ENCODE assay signal across 32 cellular contexts in the genomic region with DNA sequence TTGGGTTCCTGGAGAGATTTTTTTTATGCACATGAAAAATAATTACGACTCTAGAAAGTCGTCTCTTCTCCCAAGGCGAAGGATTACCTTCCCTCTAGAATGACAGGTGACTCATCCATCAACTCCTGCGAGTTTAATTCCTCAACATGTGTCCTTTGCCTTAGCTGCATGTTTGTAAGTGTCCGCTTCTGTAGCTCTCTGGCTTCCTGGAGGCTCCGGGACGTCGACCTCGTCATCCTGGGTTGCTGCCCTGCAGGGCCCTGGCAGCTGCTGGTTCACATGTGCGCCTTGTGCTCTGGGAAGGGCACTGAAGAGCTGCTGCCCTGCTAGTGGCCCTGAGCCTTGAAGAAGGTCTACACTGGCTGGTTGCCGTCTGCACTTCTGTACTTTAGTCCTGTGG.
A peak's percentile ranks its signal among the peaks of the same experiment; 100 is the strongest.
DNase-seq lines count a peak whose midpoint lies in the region; ATAC-seq and TF ChIP-seq lines count a peak whose summit lies in the region.
"Had no signal": no experiment of that assay in that cellular context is flagged by ENCODE, and none has a peak within 500 bp of the region (broad histone marks: within the 10 kb centered on the region; RNA-seq: fewer than 3 reads in every experiment).

No MANE protein-coding gene starts in this region.

- peaks cover 31% of the 10 kb centered on the region for H3K36me3 Mint-ChIP-seq in activated CD4-positive, alpha-beta T cell treated with anti-CD3 and anti-CD28 coated beads, Interleukin-2, amount 10 ng/mL, durations not matched to agents 24 days and 14 days (ENCODE audit: low read depth)
- peaks cover 4% of the 10 kb centered on the region for H3K36me3 Mint-ChIP-seq in T-helper 17 cell (ENCODE audit: low read depth)

- no peak overlapping the region for H3K4me3 Mint-ChIP-seq in activated CD4-positive, alpha-beta T cell treated with anti-CD3 and anti-CD28 coated beads, Interleukin-2, amount 10 ng/mL, durations not matched to agents 24 days and 14 days
- H3K4me3 Mint-ChIP-seq in T-helper 17 cell, result no peak overlapping the region
- H3K4me3 Mint-ChIP-seq: naive B cell; stimulated activated memory B cell treated with anti-CD40 and anti-IgM and Interleukin-4, amounts not matched to agents 10 μg/mL and 1 μg/mL and 100 μg/mL, for 72 hours had no signal

- no peak overlapping the region for H3K27ac Mint-ChIP-seq in activated CD4-positive, alpha-beta T cell treated with anti-CD3 and anti-CD28 coated beads, Interleukin-2, amount 10 ng/mL, durations not matched to agents 24 days and 14 days
- peak overlapping the region; percentile 74 for H3K27ac Mint-ChIP-seq in T-helper 17 cell
- H3K27ac Mint-ChIP-seq: stimulated activated memory B cell treated with anti-CD40 and anti-IgM and Interleukin-4, amounts not matched to agents 10 μg/mL and 1 μg/mL and 100 μg/mL, for 72 hours had no signal

- no peak overlapping the region for H3K27ac ChIP-seq in psoas muscle
- H3K27ac ChIP-seq: 22Rv1, GM23248, skin epidermis, upper lobe of left lung had no signal

- no peak for TF ChIP-seq CTCF in psoas muscle (IDR thresholded peaks at IDR 0.05)

- H3K27me3 ChIP-seq in psoas muscle (ENCODE audit: insufficient read depth in 3 of 3, low read length in 2 of 3), result no peaks in the 10 kb centered on the region
- H3K27me3 ChIP-seq: MG63, upper lobe of left lung had no signal

- peaks cover 5 to 61% of the 10 kb centered on the region in 2 donors for H3K36me3 ChIP-seq in psoas muscle (ENCODE audit: insufficient read depth in 1 of 2, low read depth in 1 of 2)

- no peaks in the 10 kb centered on the region for H3K4me1 ChIP-seq in psoas muscle
- H3K4me1 ChIP-seq: upper lobe of left lung had no signal

- H3K27me3 Mint-ChIP-seq in activated CD4-positive, alpha-beta T cell treated with anti-CD3 and anti-CD28 coated beads, Interleukin-2, amount 10 ng/mL, durations not matched to agents 24 days and 14 days, result no peaks in the 10 kb centered on the region
- no peaks in the 10 kb centered on the region for H3K27me3 Mint-ChIP-seq in T-helper 17 cell
- H3K27me3 Mint-ChIP-seq: naive B cell; stimulated activated memory B cell treated with anti-CD40 and anti-IgM and Interleukin-4, amounts not matched to agents 10 μg/mL and 1 μg/mL and 100 μg/mL, for 72 hours had no signal

- no peak overlapping the region for H3K4me3 ChIP-seq in psoas muscle
- H3K4me3 ChIP-seq: GM23248, MG63, skin epidermis, upper lobe of left lung had no signal

- DNase-seq in activated CD4-positive, alpha-beta T cell treated with anti-CD3 and anti-CD28 coated beads, Interleukin-2, amount 10 ng/mL, durations not matched to agents 24 days and 14 days, result peak; percentile 52
- DNase-seq in activated CD4-positive, alpha-beta T cell treated with anti-CD3 and anti-CD28 coated beads for 4 hours, result no peak
- DNase-seq in T-helper 17 cell, result no peak
- DNase-seq in iris pigment epithelial cell (ENCODE audit: low read depth), result peak; percentile 9
- DNase-seq in psoas muscle, result no peak
- no peak for DNase-seq in SKM-1 (lab: John Stamatoyannopoulos, UW; ENCODE audit: unreplicated experiment)
- DNase-seq in NCI-H187 treated with DMSO at 0.1 percent for 48 hours (lab: John Stamatoyannopoulos, UW), result no peak
- DNase-seq: activated effector memory CD4-positive, alpha-beta T cell treated with Interleukin-2 at 50 U/mL for 16 hours; activated T-cell treated with anti-CD3 and anti-CD28 coated beads for 4 hours; C1 segment of cervical spinal cord; Calu3; cortex of kidney; DMS79; GDM1; GM23248; KG1; kidney; MG63; midbrain; naive B cell; NCI-H1105; NCI-H2029; NCI-H2227 treated with DMSO at 0.1 percent for 48 hours; NCI-H526; NK-92 treated with Interleukin-12 subunit alpha and Interleukin-12 subunit beta, amount 100 ng/mL, for 24 hours; upper lobe of left lung had no signal

- peaks cover 32% of the 10 kb centered on the region for H3K4me1 Mint-ChIP-seq in activated CD4-positive, alpha-beta T cell treated with anti-CD3 and anti-CD28 coated beads, Interleukin-2, amount 10 ng/mL, durations not matched to agents 24 days and 14 days
- H3K4me1 Mint-ChIP-seq in T-helper 17 cell, result peaks cover 25% of the 10 kb centered on the region

- intact Hi-C loops in activated CD4-positive, alpha-beta T cell treated with anti-CD3 and anti-CD28 coated beads, Interleukin-2, amount 10 ng/mL, durations not matched to agents 24 days and 14 days (cut with micrococcal nuclease), result no loop called here
- intact Hi-C loops in psoas muscle (cut with DNase I), result no loop called here

- 74 to 79% (median 76%) methylated on average over 11 of the region's 11 CpGs for WGBS in psoas muscle, 3 donors

- H3K9me3 ChIP-seq in T-helper 17 cell (ENCODE audit: control insufficient read depth, low read length, poor library complexity, severe bottlenecking), result no peaks in the 10 kb centered on the region
- no peaks in the 10 kb centered on the region for H3K9me3 ChIP-seq in psoas muscle
- H3K9me3 ChIP-seq: MG63, upper lobe of left lung had no signal

- H3K9me3 Mint-ChIP-seq in activated CD4-positive, alpha-beta T cell treated with anti-CD3 and anti-CD28 coated beads, Interleukin-2, amount 10 ng/mL, durations not matched to agents 24 days and 14 days, result no peaks in the 10 kb centered on the region
- H3K9me3 Mint-ChIP-seq: naive B cell; stimulated activated memory B cell treated with anti-CD40 and anti-IgM and Interleukin-4, amounts not matched to agents 10 μg/mL and 1 μg/mL and 100 μg/mL, for 72 hours had no signal

- ATAC-seq in T-helper 17 cell (no peak), psoas muscle (peak; percentile 36 to 70 (median 58)), HG02885 (IDR thresholded peaks at IDR 0.05; ENCODE audit: poor library complexity, unreplicated experiment) (no peak)
- ATAC-seq: Right ventricle myocardium inferior; SK-N-SH treated with all-trans-retinoic acid at 6 μM for 48 hours; stimulated activated memory B cell treated with anti-CD40 and anti-IgM and Interleukin-4, amounts not matched to agents 10 μg/mL and 1 μg/mL and 100 μg/mL, for 72 hours had no signal

Comparison
In these comparisons a context has a peak if more than half of its experiments do, and no peak if none do; other contexts are left out.
1. DNase-seq: peak in activated CD4-positive, alpha-beta T cell treated with anti-CD3 and anti-CD28 coated beads, Interleukin-2, amount 10 ng/mL, durations not matched to agents 24 days and 14 days (single experiment) and iris pigment epithelial cell (single experiment); none in activated CD4-positive, alpha-beta T cell treated with anti-CD3 and anti-CD28 coated beads for 4 hours (0 of 2), T-helper 17 cell (0 of 3), psoas muscle (0 of 2), SKM-1 (single experiment) and NCI-H187 treated with DMSO at 0.1 percent for 48 hours (single experiment).
2. ATAC-seq: peak in psoas muscle (4 of 4); none in T-helper 17 cell (single experiment) and HG02885 (single experiment).